ENCODE assay signal across 2 cellular contexts in the genomic region with DNA sequence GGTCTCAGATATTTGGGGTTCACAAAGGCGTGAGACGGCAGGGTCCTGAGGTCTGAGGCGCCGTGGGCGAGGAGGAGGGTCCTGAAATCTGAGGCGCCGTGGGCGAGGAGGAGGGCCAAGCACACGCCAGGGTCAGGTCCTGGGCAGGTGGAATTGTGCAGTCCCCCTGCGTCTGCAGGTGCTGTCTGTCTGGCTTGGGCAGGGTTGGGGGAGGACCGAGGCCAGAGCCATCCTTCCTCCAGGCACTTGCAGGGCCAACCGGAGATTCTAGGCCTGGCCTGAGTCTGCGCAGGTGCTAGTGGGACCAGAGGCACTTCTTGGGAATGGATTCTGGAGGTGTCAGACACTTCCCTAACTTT.
TF ChIP-seq lines count a peak whose summit lies in the region.

No MANE protein-coding gene starts in this region.

TF ChIP-seq in GM23338, 12 proteins besides CTCF, POLR2A, EP300 and RAD21:
- TF ChIP-seq NANOG (IDR thresholded peaks at IDR 0.05; ENCODE audit: borderline replicate concordance) (no peak), ZNF114 (CRISPR knock-in tag; IDR thresholded peaks at IDR 0.05) (no peak), ETS1 (IDR thresholded peaks at IDR 0.05) (no peak), STAT1 (IDR thresholded peaks at IDR 0.05; ENCODE audit: unreplicated experiment) (no peak), EZH2 (IDR thresholded peaks at IDR 0.05; ENCODE audit: low read depth, unreplicated experiment) (no peak), POLR2AphosphoS5 (IDR thresholded peaks at IDR 0.05; ENCODE audit: low read depth) (no peak), REST (IDR thresholded peaks at IDR 0.05; ENCODE audit: unreplicated experiment) (no peak), CREB1 (CRISPR knock-in tag; IDR thresholded peaks at IDR 0.05; ENCODE audit: low read depth) (no peak), EZH2phosphoT487 (IDR thresholded peaks at IDR 0.05; ENCODE audit: unreplicated experiment) (no peak)

TF ChIP-seq in K562, 482 proteins besides CTCF, POLR2A, EP300 and RAD21:
- TF ChIP-seq NR2C2 (CRISPR knock-in tag; IDR thresholded peaks at IDR 0.05): no peak
- no peak for TF ChIP-seq NR2C2 (tag; IDR thresholded peaks at IDR 0.05)
- no peak for TF ChIP-seq ZC3H8 (IDR thresholded peaks at IDR 0.05)
- TF ChIP-seq POLR2G (IDR thresholded peaks at IDR 0.05; ENCODE audit: low read depth, low read length): 0 out of 2 replicates have a peak, but pooled peaks have one; percentile 37
- TF ChIP-seq, protein P1, sequence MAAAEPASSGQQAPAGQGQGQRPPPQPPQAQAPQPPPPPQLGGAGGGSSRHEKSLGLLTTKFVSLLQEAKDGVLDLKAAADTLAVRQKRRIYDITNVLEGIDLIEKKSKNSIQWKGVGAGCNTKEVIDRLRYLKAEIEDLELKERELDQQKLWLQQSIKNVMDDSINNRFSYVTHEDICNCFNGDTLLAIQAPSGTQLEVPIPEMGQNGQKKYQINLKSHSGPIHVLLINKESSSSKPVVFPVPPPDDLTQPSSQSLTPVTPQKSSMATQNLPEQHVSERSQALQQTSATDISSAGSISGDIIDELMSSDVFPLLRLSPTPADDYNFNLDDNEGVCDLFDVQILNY (CRISPR knock-in tag; IDR thresholded peaks at IDR 0.05): no peak
- no peak for TF ChIP-seq SPI1 (IDR thresholded peaks at IDR 0.05; ENCODE audit: borderline replicate concordance, low read depth, low read length)
- TF ChIP-seq ZNF133 (CRISPR knock-in tag; IDR thresholded peaks at IDR 0.05): no peak
- no peak for TF ChIP-seq ZNF766 (CRISPR knock-in tag; conservative IDR thresholded peaks at IDR 0.05)
TF ChIP-seq in K562: peak in this region for 1.
